8 cellular contexts compared by ENCODE assay signal in the genomic region with DNA sequence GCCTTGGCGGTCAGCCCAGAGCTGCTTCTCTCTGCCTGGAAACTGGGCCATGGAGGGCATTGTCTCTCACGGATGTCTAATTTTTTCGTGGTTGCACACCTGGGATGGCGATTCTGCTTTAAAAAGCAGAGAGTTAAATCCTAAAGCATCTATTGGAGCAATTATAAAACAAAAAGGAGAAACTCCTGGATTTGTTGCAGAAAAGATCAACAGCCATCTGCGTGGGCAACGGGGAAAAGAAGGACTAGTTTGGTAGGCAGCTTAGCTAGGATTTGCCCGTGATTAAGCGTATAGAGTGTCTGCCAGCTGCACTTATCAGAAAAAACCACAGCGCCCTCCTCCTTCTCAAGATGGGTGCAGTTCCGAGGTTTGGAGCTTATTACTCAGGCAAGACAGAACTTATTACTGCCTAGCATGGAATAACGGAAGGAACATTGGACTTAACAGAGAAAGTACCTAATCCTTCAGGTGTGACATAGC. TPM values are rescaled to one million over a fixed set of nuclear protein-coding genes. Genes with fewer than 3 reads are reported as not detected.
DNase-seq lines count a peak whose midpoint lies in the region; ATAC-seq and TF ChIP-seq lines count a peak whose summit lies in the region.

No MANE protein-coding gene starts in this region.

- peaks cover 0 to 3% (median 0%) of the 10 kb centered on the region in 3 donors for H3K9me3 Mint-ChIP-seq in IgD-negative memory B cell

- intact Hi-C loops in left cardiac atrium (cut with DNase I) (no loop called here), posterior cingulate gyrus (cut with DNase I) (no loop called here)

- peaks cover 3% of the 10 kb centered on the region for H3K27me3 Mint-ChIP-seq in IgD-negative memory B cell

- H3K27ac ChIP-seq in angular gyrus (ENCODE audit: low read depth, low read length), result peak overlapping the region; percentile 40

- DNase-seq in AG10803 (ENCODE audit: low read depth) (peak; percentile 74), SHP77 (lab: John Stamatoyannopoulos, UW) (peak; percentile 50 to 65), left cardiac atrium (peak; percentile 24), posterior cingulate gyrus (peak in 8 of 10 donors; percentile 13 to 88 (median 46)), islet precursor cell (no peak)

- TF ChIP-seq CTCF in AG10803 (conservative IDR thresholded peaks at IDR 0.05; ENCODE audit: low read length), result peak; percentile 44

- peaks cover 14 to 30% (median 20%) of the 10 kb centered on the region in 3 donors for H3K4me1 Mint-ChIP-seq in IgD-negative memory B cell

- ATAC-seq in GM18861 (IDR thresholded peaks at IDR 0.05; ENCODE audit: unreplicated experiment) (peak; percentile 43), left cardiac atrium (peak; percentile 51 to 76)

- peak overlapping the region; percentile 57 to 93 (median 82) for H3K27ac Mint-ChIP-seq in IgD-negative memory B cell

- H3K36me3 Mint-ChIP-seq in IgD-negative memory B cell, result no peaks in the 10 kb centered on the region

- peak overlapping the region; percentile 91 to 95 (median 92) for H3K4me3 Mint-ChIP-seq in IgD-negative memory B cell

- peak overlapping the region; percentile 94 for H3K4me3 ChIP-seq in AG10803 (ENCODE audit: low read length)

RNA-seq across cellular contexts. Expression of gene SLC25A24, which starts 0.5 kb away (rescaled TPM):
- 24.9 TPM for polyA plus RNA-seq in IgD-negative memory B cell
- 10 to 100 TPM; 16.5 to 17.7 TPM for total RNA-seq in left cardiac atrium

RNA-seq across cellular contexts. Expression of gene NBPF4, which starts 43.2 kb away (rescaled TPM):
- polyA plus RNA-seq in IgD-negative memory B cell, result 0.38 TPM
- total RNA-seq in left cardiac atrium, result not detected
